Comparison of ENCODE assay signal across 15 cellular contexts in the genomic region with DNA sequence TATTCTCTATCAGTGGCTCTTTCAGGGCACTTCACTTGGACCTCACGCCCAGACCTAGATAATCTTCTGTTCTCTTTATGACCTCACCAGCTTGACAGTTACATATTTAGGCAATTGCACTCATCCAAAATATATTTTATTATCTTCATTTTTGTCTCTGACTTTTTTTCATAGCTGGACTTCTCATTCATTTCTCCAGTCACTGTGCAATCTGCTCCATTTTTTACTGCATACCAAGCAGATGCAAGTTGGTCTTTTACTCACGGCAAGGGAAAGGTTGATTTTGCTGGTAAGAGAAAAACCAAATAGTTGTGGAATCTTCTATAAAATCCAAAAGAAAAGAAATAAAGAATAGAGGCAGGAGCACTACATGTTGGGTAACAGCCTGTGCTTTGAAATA.
"Had no signal": no experiment of that assay in that cellular context is flagged by ENCODE, and none has a peak within 500 bp of the region (broad histone marks: within the 10 kb centered on the region; RNA-seq: fewer than 3 reads in every experiment).

No MANE protein-coding gene starts in this region.

- DNase-seq: activated CD4-positive, alpha-beta T cell treated with anti-CD3 and anti-CD28 coated beads for 48 hours; activated CD4-positive, alpha-beta T cell treated with anti-CD3 and anti-CD28 coated beads, Interleukin-2, amount 50 U/mL, for 4 hours; activated CD4-positive, CD25-positive, alpha-beta regulatory T cell treated with anti-CD3 and anti-CD28 coated beads, Interleukin-2, amount 50 U/mL, for 72 hours; activated CD8-positive, alpha-beta T cell treated with anti-CD3 and anti-CD28 coated beads, Interleukin-2, amount 10 ng/mL, durations not matched to agents 7 days and 5 days; activated effector memory CD4-positive, alpha-beta T cell treated with Interleukin-2 at 50 U/mL for 16 hours; activated naive CD4-positive, alpha-beta T cell; activated T-cell treated with anti-CD3 and anti-CD28 coated beads, Interleukin-2, amount 50 U/mL, for 24 hours; amygdala; NCI-H1105 treated with DMSO at 0.1 percent for 48 hours; NCI-H1436 treated with DMSO at 0.1 percent for 48 hours; NCI-H187; NCI-H2081; NCI-H446; PC-3; SHP77 treated with DMSO at 0.1 percent for 48 hours had no signal
